Comparison of ENCODE assay signal across 22 cellular contexts in genomic region chr12:115296613-115297012, GRCh38.
"Had no signal": no experiment of that assay in that cellular context is flagged by ENCODE, and none has a peak within 500 bp of the region (broad histone marks: within the 10 kb centered on the region; RNA-seq: fewer than 3 reads in every experiment).

No MANE protein-coding gene starts in this region.

- H3K36me3 Mint-ChIP-seq: naive thymus-derived CD8-positive, alpha-beta T cell; stimulated activated memory B cell treated with anti-CD40 and anti-IgM and Interleukin-4, amounts not matched to agents 10 μg/mL and 1 μg/mL and 100 μg/mL, for 72 hours had no signal

- H3K36me3 ChIP-seq: esophagus squamous epithelium, heart left ventricle, neutrophil, spleen, tibial artery, upper lobe of left lung, uterus had no signal

- H3K27ac Mint-ChIP-seq: dendritic cell treated with granulocyte-macrophage colony-stimulating factor and Interleukin-4, amounts not matched to agents 40 ng/mL and 50 ng/mL, for 4 days; effector memory CD8-positive, alpha-beta T cell; stimulated activated memory B cell treated with anti-CD40 and anti-IgM and Interleukin-4, amounts not matched to agents 10 μg/mL and 1 μg/mL and 100 μg/mL, for 72 hours; stimulated activated naive CD8-positive, alpha-beta T cell treated with anti-CD3 and anti-CD28 coated beads, Interleukin-15, Interleukin-2, amounts not matched to agents 100 ng/mL and 50 ng/mL, for 24 hours had no signal

- H3K4me3 Mint-ChIP-seq: dendritic cell treated with granulocyte-macrophage colony-stimulating factor and Interleukin-4, amounts not matched to agents 40 ng/mL and 50 ng/mL, for 4 days; effector memory CD8-positive, alpha-beta T cell; naive thymus-derived CD8-positive, alpha-beta T cell; stimulated activated memory B cell treated with anti-CD40 and anti-IgM and Interleukin-4, amounts not matched to agents 10 μg/mL and 1 μg/mL and 100 μg/mL, for 72 hours; stimulated activated naive CD8-positive, alpha-beta T cell treated with anti-CD3 and anti-CD28 coated beads, Interleukin-15, Interleukin-2, amounts not matched to agents 100 ng/mL and 50 ng/mL, for 24 hours had no signal

- H3K4me3 ChIP-seq: esophagus squamous epithelium, heart left ventricle, mucosa of descending colon, psoas muscle, spleen, tibial artery, upper lobe of left lung, uterus had no signal

- ATAC-seq: effector memory CD8-positive, alpha-beta T cell; heart left ventricle; naive thymus-derived CD8-positive, alpha-beta T cell; psoas muscle; sciatic nerve; stimulated activated memory B cell treated with anti-CD40 and anti-IgM and Interleukin-4, amounts not matched to agents 10 μg/mL and 1 μg/mL and 100 μg/mL, for 72 hours had no signal

- H3K4me1 Mint-ChIP-seq: naive thymus-derived CD8-positive, alpha-beta T cell; stimulated activated memory B cell treated with anti-CD40 and anti-IgM and Interleukin-4, amounts not matched to agents 10 μg/mL and 1 μg/mL and 100 μg/mL, for 72 hours had no signal

- H3K27me3 ChIP-seq: neutrophil, spleen, tibial artery, upper lobe of left lung, uterus had no signal

- H3K9me3 Mint-ChIP-seq: dendritic cell treated with granulocyte-macrophage colony-stimulating factor and Interleukin-4, amounts not matched to agents 40 ng/mL and 50 ng/mL, for 4 days; stimulated activated memory B cell treated with anti-CD40 and anti-IgM and Interleukin-4, amounts not matched to agents 10 μg/mL and 1 μg/mL and 100 μg/mL, for 72 hours had no signal

- H3K27me3 Mint-ChIP-seq: dendritic cell treated with granulocyte-macrophage colony-stimulating factor and Interleukin-4, amounts not matched to agents 40 ng/mL and 50 ng/mL, for 4 days; effector memory CD8-positive, alpha-beta T cell; stimulated activated memory B cell treated with anti-CD40 and anti-IgM and Interleukin-4, amounts not matched to agents 10 μg/mL and 1 μg/mL and 100 μg/mL, for 72 hours; stimulated activated naive CD8-positive, alpha-beta T cell treated with anti-CD3 and anti-CD28 coated beads, Interleukin-15, Interleukin-2, amounts not matched to agents 100 ng/mL and 50 ng/mL, for 24 hours had no signal

- H3K9me3 ChIP-seq: esophagus squamous epithelium, heart left ventricle, mucosa of descending colon, neutrophil, psoas muscle, spleen, tibial artery, upper lobe of left lung, uterus had no signal

- DNase-seq: effector memory CD8-positive, alpha-beta T cell; esophagus squamous epithelium; foreskin melanocyte; heart left ventricle; hippocampal formation; kidney glomerular epithelial cell; mucosa of descending colon; naive thymus-derived CD8-positive, alpha-beta T cell; psoas muscle; retina; spleen; stimulated activated CD4-positive, alpha-beta T cell treated with anti-CD3 and anti-CD28 coated beads, Interleukin-15, amount 100 ng/mL, for 24 hours; stimulated activated CD4-positive, alpha-beta T cell treated with anti-CD3 and anti-CD28 coated beads, Interleukin-1b, Interleukin-23, amount 100 ng/mL, for 48 hours; stimulated activated CD4-positive, alpha-beta T cell treated with anti-CD3 and anti-CD28 coated beads, Interleukin-4, amount 100 ng/mL, for 24 hours; tibial artery; upper lobe of left lung; uterus had no signal

- H3K4me1 ChIP-seq: heart left ventricle, psoas muscle, spleen, uterus had no signal

- H3K27ac ChIP-seq: esophagus squamous epithelium, heart left ventricle, neutrophil, psoas muscle, spleen, tibial artery, upper lobe of left lung, uterus had no signal
